13 cellular contexts compared by ENCODE assay signal in genomic region chr13:50521750-50522149, GRCh38.
A peak's percentile ranks its signal among the peaks of the same experiment; 100 is the strongest.
DNase-seq lines count a peak whose midpoint lies in the region; TF ChIP-seq lines count a peak whose summit lies in the region.
"Had no signal": no experiment of that assay in that cellular context is flagged by ENCODE, and none has a peak within 500 bp of the region (broad histone marks: within the 10 kb centered on the region; RNA-seq: fewer than 3 reads in every experiment).

No MANE protein-coding gene starts in this region.

- no peaks in the 10 kb centered on the region for H3K9me2 ChIP-seq in OCI-LY7 (ENCODE audit: insufficient read depth, low read length)

- peak overlapping the region; percentile 61 for H2AFZ ChIP-seq in OCI-LY7 (ENCODE audit: low read length)

- H3K4me1 ChIP-seq in BLaER1 (peaks cover 50% of the 10 kb centered on the region), OCI-LY7 (ENCODE audit: insufficient read depth, low read length, poor library complexity, severe bottlenecking) (peaks cover 59% of the 10 kb centered on the region)

- no TSS peak for BruUV-seq in OCI-LY7 (replicated peaks; lab: Mats Ljungman, UMichigan)

- CTCF ChIA-PET in OCI-LY7 (lab: Charles Lee; ENCODE audit: unreplicated experiment): no interaction called here

- H4K20me1 ChIP-seq in BLaER1 (no peaks in the 10 kb centered on the region), OCI-LY7 (ENCODE audit: insufficient read depth, low read length) (no peaks in the 10 kb centered on the region)

- intact Hi-C loops in OCI-LY7 (cut with micrococcal nuclease; ENCODE audit: unreplicated experiment): no loop called here

- DNase-seq in OCI-LY7 (ENCODE audit: low spot score) (peak; percentile 1), fibroblast of the conjunctiva (ENCODE audit: low read depth) (peak; percentile 46), nephron progenitor cell (peak; percentile 27), dermis blood vessel endothelial cell (no peak), NCI-H1092 (lab: John Stamatoyannopoulos, UW) (no peak), ecto neural progenitor cell (ENCODE audit: low spot score) (no peak)
- no peak for DNase-seq in activated T-cell treated with anti-CD3 and anti-CD28 coated beads, Interleukin-2, amount 50 U/mL, for 48 hours
- DNase-seq: CD4-positive, CD25-positive, alpha-beta regulatory T cell; hypothalamus; KG1; NCI-H524 had no signal

- TF ChIP-seq CTCF in OCI-LY7 (conservative IDR thresholded peaks at IDR 0.05; ENCODE audit: low read length): no peak
- TF ChIP-seq CTCF in nephron progenitor cell (IDR thresholded peaks at IDR 0.05): no peak

- H3K36me3 ChIP-seq in BLaER1: no peaks in the 10 kb centered on the region
- no peaks in the 10 kb centered on the region for H3K36me3 ChIP-seq in OCI-LY7 (ENCODE audit: insufficient read depth, low read length)
- H3K36me3 ChIP-seq: cardiac muscle cell had no signal

- POLR2A ChIA-PET in OCI-LY7 (lab: Charles Lee): interaction anchor here (0.6 to 1.8 kb wide), 7 partner anchors 9 to 585 kb away, joined by 3 to 14 read pairs (median 3); partner anchors contain the start of gene SPRYD7

- H3K27me3 Mint-ChIP-seq in nephron progenitor cell (ENCODE audit: low read depth, poor library complexity): peaks cover 5% of the 10 kb centered on the region
- H3K27me3 Mint-ChIP-seq: CD4-positive, CD25-positive, alpha-beta regulatory T cell had no signal

- peaks cover 82% of the 10 kb centered on the region for H3K4me1 Mint-ChIP-seq in nephron progenitor cell

- H3K27me3 ChIP-seq in BLaER1: no peaks in the 10 kb centered on the region
- H3K27me3 ChIP-seq: cardiac muscle cell had no signal

- H3K36me3 Mint-ChIP-seq in nephron progenitor cell (ENCODE audit: low read depth): peaks cover 4% of the 10 kb centered on the region
- H3K36me3 Mint-ChIP-seq: CD4-positive, CD25-positive, alpha-beta regulatory T cell had no signal

- H3K9me3 Mint-ChIP-seq in nephron progenitor cell: peaks cover 3% of the 10 kb centered on the region
- H3K9me3 Mint-ChIP-seq: CD4-positive, CD25-positive, alpha-beta regulatory T cell had no signal

- no peak overlapping the region for H3K4me3 ChIP-seq in BLaER1
- no peak overlapping the region for H3K4me3 ChIP-seq in OCI-LY7 (ENCODE audit: low read depth, low read length, poor library complexity, severe bottlenecking)
- H3K4me3 ChIP-seq: cardiac muscle cell had no signal

- peak overlapping the region; percentile 68 for H3K4me2 ChIP-seq in BLaER1
- peak overlapping the region; percentile 25 for H3K4me2 ChIP-seq in OCI-LY7 (ENCODE audit: low read length)

- peak overlapping the region; percentile 79 for H3K27ac Mint-ChIP-seq in nephron progenitor cell
- H3K27ac Mint-ChIP-seq: CD4-positive, CD25-positive, alpha-beta regulatory T cell had no signal

- H3K9me3 ChIP-seq in BLaER1 (0 out of 2 replicates have a peak, but pooled peaks cover 7% of the 10 kb centered on the region), OCI-LY7 (ENCODE audit: low read length) (no peaks in the 10 kb centered on the region)

- H3K4me3 Mint-ChIP-seq in nephron progenitor cell: peak overlapping the region; percentile 21
- H3K4me3 Mint-ChIP-seq: CD4-positive, CD25-positive, alpha-beta regulatory T cell had no signal

- peak overlapping the region; percentile 6; the same call in 1 of the 2 replicates for H3K9ac ChIP-seq in BLaER1

- no peaks in the 10 kb centered on the region for H3K79me2 ChIP-seq in OCI-LY7 (ENCODE audit: insufficient read depth, low read depth, low read length)

- H3K27ac ChIP-seq in BLaER1: peak overlapping the region; percentile 36
- no peak overlapping the region for H3K27ac ChIP-seq in OCI-LY7 (ENCODE audit: low read depth, low read length, poor library complexity, severe bottlenecking)
- H3K27ac ChIP-seq: cardiac muscle cell had no signal

Comparison
In these comparisons a context has a peak if more than half of its experiments do, and no peak if none do; other contexts are left out.
1. DNase-seq: peak in OCI-LY7 (single experiment), fibroblast of the conjunctiva (single experiment) and nephron progenitor cell (single experiment); none in dermis blood vessel endothelial cell (single experiment), NCI-H1092 (single experiment), activated T-cell treated with anti-CD3 and anti-CD28 coated beads, Interleukin-2, amount 50 U/mL, for 48 hours (0 of 2) and ecto neural progenitor cell (single experiment).